Comparison of ENCODE assay signal across 1 cellular context in genomic region chr16:29765167-29766032, GRCh38.
TF ChIP-seq lines count a peak whose summit lies in the region.

No MANE protein-coding gene starts in this region.

TF ChIP-seq in HepG2, 621 proteins besides CTCF, POLR2A, EP300 and RAD21 (continued from another document and continues in another):
- peak; percentile 83 for TF ChIP-seq JUND (CRISPR knock-in tag; IDR thresholded peaks at IDR 0.05)
- TF ChIP-seq ZBTB38 (CRISPR knock-in tag; IDR thresholded peaks at IDR 0.05): peak; percentile 84
- no peak for TF ChIP-seq XRCC5 (optimal IDR thresholded peaks at IDR 0.05; ENCODE audit: low read length)
- TF ChIP-seq ATF6 (CRISPR knock-in tag; conservative IDR thresholded peaks at IDR 0.05): no peak
- no peak; the same call in 1 of the 2 replicates for TF ChIP-seq ZBTB46 (CRISPR knock-in tag; IDR thresholded peaks at IDR 0.05; ENCODE audit: borderline replicate concordance)
- TF ChIP-seq HNRNPL (IDR thresholded peaks at IDR 0.05; ENCODE audit: low read depth, low read length): peak; percentile 91
- peak; percentile 60 for TF ChIP-seq GATAD1 (CRISPR knock-in tag; IDR thresholded peaks at IDR 0.05)
- no peak; the same call in 1 of the 2 replicates for TF ChIP-seq ZNF432 (CRISPR knock-in tag; IDR thresholded peaks at IDR 0.05; ENCODE audit: borderline replicate concordance)
- TF ChIP-seq SMAD9 (CRISPR knock-in tag; IDR thresholded peaks at IDR 0.05): no peak; the same call in 1 of the 2 replicates
- TF ChIP-seq ZBTB34 (CRISPR knock-in tag; IDR thresholded peaks at IDR 0.05): peak; percentile 100
- TF ChIP-seq ZNF224 (CRISPR knock-in tag; IDR thresholded peaks at IDR 0.05): peak; percentile 51; the same call in 1 of the 2 replicates
- TF ChIP-seq ELF1 (CRISPR knock-in tag; IDR thresholded peaks at IDR 0.05): no peak
- peak; percentile 91 for TF ChIP-seq RFXAP (CRISPR knock-in tag; IDR thresholded peaks at IDR 0.05; ENCODE audit: borderline replicate concordance)
- peak; percentile 45; the same call in 1 of the 2 replicates for TF ChIP-seq ZNF281 (CRISPR knock-in tag; IDR thresholded peaks at IDR 0.05; ENCODE audit: borderline replicate concordance)
- TF ChIP-seq ZNF547 (CRISPR knock-in tag; IDR thresholded peaks at IDR 0.05): no peak; the same call in 1 of the 2 replicates
- no peak; the same call in 1 of the 2 replicates for TF ChIP-seq IRX3 (CRISPR knock-in tag; IDR thresholded peaks at IDR 0.05; ENCODE audit: borderline replicate concordance, low read depth)
- TF ChIP-seq HIC2 (CRISPR knock-in tag; IDR thresholded peaks at IDR 0.05; ENCODE audit: low read depth): peak; percentile 100
- TF ChIP-seq ZKSCAN5 (CRISPR knock-in tag; IDR thresholded peaks at IDR 0.05): no peak
- no peak; the same call in 1 of the 2 replicates for TF ChIP-seq ZBTB26 (CRISPR knock-in tag; IDR thresholded peaks at IDR 0.05; ENCODE audit: borderline replicate concordance)
- peak; percentile 92 for TF ChIP-seq IRF2 (CRISPR knock-in tag; IDR thresholded peaks at IDR 0.05)
- TF ChIP-seq ZNF713 (CRISPR knock-in tag; IDR thresholded peaks at IDR 0.05): peak; percentile 89; the same call in 1 of the 2 replicates
- TF ChIP-seq NFYB (CRISPR knock-in tag; IDR thresholded peaks at IDR 0.05): no peak; the same call in 1 of the 2 replicates
- peak; percentile 94 for TF ChIP-seq ZNF121 (CRISPR knock-in tag; IDR thresholded peaks at IDR 0.05)
- no peak for TF ChIP-seq EZH2 (conservative IDR thresholded peaks at IDR 0.05; ENCODE audit: low read depth, low read length)
- TF ChIP-seq HMGA1 (CRISPR knock-in tag; conservative IDR thresholded peaks at IDR 0.05): no peak
- peak; percentile 74 for TF ChIP-seq NR2C2 (CRISPR knock-in tag; IDR thresholded peaks at IDR 0.05; ENCODE audit: borderline replicate concordance)
- TF ChIP-seq ZNF513 (CRISPR knock-in tag; conservative IDR thresholded peaks at IDR 0.05): no peak
- TF ChIP-seq HMGXB4 (CRISPR knock-in tag; IDR thresholded peaks at IDR 0.05; ENCODE audit: borderline replicate concordance in 1 of 2, low read depth in 1 of 2): peak in 1 of 2 experiments; percentile 66; a peak in 2 of 4 replicates
- TF ChIP-seq STAT5B (CRISPR knock-in tag; IDR thresholded peaks at IDR 0.05): no peak
- TF ChIP-seq SMAD3 (CRISPR knock-in tag; IDR thresholded peaks at IDR 0.05): peak; percentile 89
- TF ChIP-seq BRD4 (CRISPR knock-in tag; IDR thresholded peaks at IDR 0.05): peak; percentile 89; the same call in 1 of the 2 replicates
- TF ChIP-seq ZFP1 (CRISPR knock-in tag; IDR thresholded peaks at IDR 0.05): peak; percentile 94; the same call in 1 of the 2 replicates
- TF ChIP-seq PAX8 (CRISPR knock-in tag; IDR thresholded peaks at IDR 0.05; ENCODE audit: borderline replicate concordance): 0 out of 2 replicates have a peak, but pooled peaks have one; percentile 37
- TF ChIP-seq DMTF1 (CRISPR knock-in tag; IDR thresholded peaks at IDR 0.05): no peak
- TF ChIP-seq ZNF577 (CRISPR knock-in tag; IDR thresholded peaks at IDR 0.05; ENCODE audit: borderline replicate concordance, low read depth): no peak
- peak; percentile 80; the same call in 1 of the 2 replicates for TF ChIP-seq ZNF460 (CRISPR knock-in tag; IDR thresholded peaks at IDR 0.05; ENCODE audit: borderline replicate concordance)
- peak; percentile 94 for TF ChIP-seq ZNF501 (CRISPR knock-in tag; IDR thresholded peaks at IDR 0.05)
- peak; percentile 80; the same call in 1 of the 2 replicates for TF ChIP-seq SPEN (CRISPR knock-in tag; IDR thresholded peaks at IDR 0.05; ENCODE audit: low read depth)
- TF ChIP-seq ARID2 (CRISPR knock-in tag; IDR thresholded peaks at IDR 0.05; ENCODE audit: borderline replicate concordance): no peak
- no peak for TF ChIP-seq ZNF839 (CRISPR knock-in tag; IDR thresholded peaks at IDR 0.05; ENCODE audit: borderline replicate concordance)
- TF ChIP-seq ZNF770 (CRISPR knock-in tag; IDR thresholded peaks at IDR 0.05): peak; percentile 94
- TF ChIP-seq SIX4 (CRISPR knock-in tag; IDR thresholded peaks at IDR 0.05): no peak
